25 cellular contexts compared by ENCODE assay signal in the genomic region with DNA sequence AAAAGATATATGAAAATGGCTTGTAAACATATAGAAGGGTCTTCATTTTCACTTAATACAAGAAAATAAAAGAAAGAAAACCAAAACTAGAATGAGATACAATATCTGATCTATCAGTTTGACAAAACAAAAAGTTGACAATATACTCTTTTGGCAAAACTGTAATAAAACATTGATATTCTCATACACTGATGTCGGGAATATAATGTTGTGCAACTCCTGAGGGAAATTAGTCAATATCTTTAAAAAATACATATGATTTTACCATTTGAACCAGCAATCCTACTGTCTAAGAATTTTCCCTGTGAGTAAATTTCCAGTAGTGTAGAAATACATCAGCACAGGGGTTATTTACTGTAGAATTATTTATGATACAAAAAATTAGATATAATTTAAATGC.
"Had no signal": no experiment of that assay in that cellular context is flagged by ENCODE, and none has a peak within 500 bp of the region (broad histone marks: within the 10 kb centered on the region; RNA-seq: fewer than 3 reads in every experiment).

No MANE protein-coding gene starts in this region.

- H3K27ac ChIP-seq: colonic mucosa, epithelial cell of prostate, esophagus squamous epithelium, gastrocnemius medialis, heart right ventricle, left lung, lower lobe of right lung had no signal

- ATAC-seq: effector memory CD8-positive, alpha-beta T cell; esophagus mucosa; gastrocnemius medialis; heart right ventricle; left cardiac atrium; left lung; left ventricle myocardium superior; lower lobe of right lung; mucosa of descending colon had no signal

- H3K9me3 ChIP-seq: colonic mucosa, esophagus squamous epithelium, lower lobe of right lung, mucosa of descending colon had no signal

- DNase-seq: colonic mucosa; cortex of kidney; effector CD8-positive, alpha-beta T cell; effector memory CD8-positive, alpha-beta T cell; endodermal cell; erythroblast; esophagus squamous epithelium; foreskin fibroblast; foreskin melanocyte; gastrocnemius medialis; glutamatergic neuron; head of caudate nucleus; heart right ventricle; hippocampal formation; left cardiac atrium; left lung; left ventricle myocardium superior; lower lobe of right lung; mesenchymal stem cell; mucosa of descending colon had no signal

- FAIRE-seq: endometrium, islet of Langerhans, keratinocyte had no signal

- H3K27me3 ChIP-seq: colonic mucosa, esophagus squamous epithelium, gastrocnemius medialis, heart right ventricle, left lung had no signal

- H3K36me3 ChIP-seq: colonic mucosa, esophagus squamous epithelium, gastrocnemius medialis, heart right ventricle, left lung, lower lobe of right lung had no signal

- H3K4me1 ChIP-seq: colonic mucosa, esophagus squamous epithelium, gastrocnemius medialis, heart right ventricle, left lung, lower lobe of right lung had no signal

- H3K4me3 ChIP-seq: colonic mucosa, esophagus squamous epithelium, gastrocnemius medialis, heart right ventricle, left lung, lower lobe of right lung, mucosa of descending colon had no signal
